In genomic region chr20:57195023-57195758, GRCh38 we compare ENCODE assay signal across 18 cellular contexts.
A peak's percentile ranks its signal among the peaks of the same experiment; 100 is the strongest.
DNase-seq lines count a peak whose midpoint lies in the region; ATAC-seq, FAIRE-seq and TF ChIP-seq lines count a peak whose summit lies in the region.
"Had no signal": no experiment of that assay in that cellular context is flagged by ENCODE, and none has a peak within 500 bp of the region (broad histone marks: within the 10 kb centered on the region; RNA-seq: fewer than 3 reads in every experiment).

No MANE protein-coding gene starts in this region.

- H2BK20ac ChIP-seq in IMR-90 (ENCODE audit: low read depth, low read length): no peak overlapping the region

- H3K4me3 ChIP-seq in Caco-2 (ENCODE audit: low read depth, low read length) (no peak overlapping the region), IMR-90 (ENCODE audit: insufficient read depth, low read depth, low read length) (no peak overlapping the region), bronchial epithelial cell (ENCODE audit: low read depth, low read length) (no peak overlapping the region), neuronal stem cell (ENCODE audit: low read length in 2 of 2) (no peak overlapping the region)
- H3K4me3 ChIP-seq: GM12878, HAP-1, K562, left ventricle myocardium inferior, upper lobe of left lung had no signal

- FAIRE-seq in bronchial epithelial cell (lab: Jason Lieb, UNC): no peak
- FAIRE-seq: GM12878, K562 had no signal

- H3K4me2 ChIP-seq in IMR-90 (ENCODE audit: low read depth, low read length) (no peak overlapping the region), neuronal stem cell (ENCODE audit: insufficient read depth, low read length, poor library complexity, severe bottlenecking) (no peak overlapping the region)
- H3K4me2 ChIP-seq: SK-N-SH had no signal

- H2BK5ac ChIP-seq in IMR-90 (ENCODE audit: low read depth, low read length, poor library complexity, severe bottlenecking): no peak overlapping the region
- no peak overlapping the region for H2BK5ac ChIP-seq in neuronal stem cell (ENCODE audit: low read length)

- no peak overlapping the region for H4K5ac ChIP-seq in IMR-90 (ENCODE audit: low read depth, low read length)

- DNase-seq in Caco-2 (no peak), IMR-90 (peak; percentile 48), bronchial epithelial cell (ENCODE audit: low read depth) (peak; percentile 11), neuronal stem cell (ENCODE audit: low spot score) (no peak), putamen (ENCODE audit: low spot score) (no peak), NCI-H2227 (lab: John Stamatoyannopoulos, UW; ENCODE audit: unreplicated experiment) (no peak)
- DNase-seq: activated CD4-positive, alpha-beta memory T cell treated with anti-CD3 and anti-CD28 coated beads, Interleukin-2, amount 10 ng/mL, durations not matched to agents 7 days and 5 days; DND-41; left ventricle myocardium inferior; SK-N-SH; stimulated activated CD4-positive, alpha-beta T cell treated with anti-CD3 and anti-CD28 coated beads, Interleukin-4, amount 100 ng/mL, for 1 hour had no signal

- no peak for ATAC-seq in IMR-90 (ENCODE audit: low read depth)
- no peak for ATAC-seq in HG02798 (IDR thresholded peaks at IDR 0.05; ENCODE audit: poor library complexity, unreplicated experiment)
- ATAC-seq: activated T-helper 17 cell treated with anti-CD3 and anti-CD28 coated beads, Interleukin-2, amount 50 U/mL, for 72 hours; GM12878; K562; naive thymus-derived CD8-positive, alpha-beta T cell had no signal

- H3K9me3 ChIP-seq in Caco-2 (no peaks in the 10 kb centered on the region), IMR-90 (ENCODE audit: control insufficient read depth, insufficient read depth, low read length) (peaks cover 11% of the 10 kb centered on the region; the same call in 1 of the 2 replicates), neuronal stem cell (replicated peaks in 1 of 2; ENCODE audit: control insufficient read depth in 2 of 2, insufficient read depth in 1 of 2, low read depth in 1 of 2, low read length in 2 of 2) (no peaks in the 10 kb centered on the region)
- H3K9me3 ChIP-seq: HAP-1, left ventricle myocardium inferior, SK-N-SH, upper lobe of left lung had no signal

- peaks cover 7% of the 10 kb centered on the region for H3K4me1 Mint-ChIP-seq in Caco-2 (ENCODE audit: low read depth, unreplicated experiment)
- H3K4me1 Mint-ChIP-seq: activated CD4-positive, alpha-beta memory T cell treated with anti-CD3 and anti-CD28 coated beads, Interleukin-2, amount 10 ng/mL, durations not matched to agents 7 days and 5 days; activated T-helper 17 cell treated with anti-CD3 and anti-CD28 coated beads, Interleukin-2, amount 50 U/mL, for 72 hours; naive thymus-derived CD8-positive, alpha-beta T cell had no signal

- no peak overlapping the region for H3K4me3 Mint-ChIP-seq in Caco-2 (ENCODE audit: unreplicated experiment)
- H3K4me3 Mint-ChIP-seq: activated CD4-positive, alpha-beta memory T cell treated with anti-CD3 and anti-CD28 coated beads, Interleukin-2, amount 10 ng/mL, durations not matched to agents 7 days and 5 days; activated T-helper 17 cell treated with anti-CD3 and anti-CD28 coated beads, Interleukin-2, amount 50 U/mL, for 72 hours; naive thymus-derived CD8-positive, alpha-beta T cell had no signal

- no peak for TF ChIP-seq RAD21 in IMR-90 (IDR thresholded peaks at IDR 0.05; ENCODE audit: low read length)

- H3K23ac ChIP-seq in IMR-90 (ENCODE audit: low read depth, low read length) (no peak overlapping the region), neuronal stem cell (ENCODE audit: low read depth, low read length, poor library complexity) (no peak overlapping the region)

- H2BK120ac ChIP-seq in IMR-90 (ENCODE audit: low read depth, low read length) (no peak overlapping the region), neuronal stem cell (ENCODE audit: low read depth, low read length) (no peak overlapping the region)

- H2AK5ac ChIP-seq in IMR-90 (ENCODE audit: low read depth, low read length) (no peak overlapping the region), neuronal stem cell (ENCODE audit: low read depth, low read length) (no peak overlapping the region)

- intact Hi-C loops in Caco-2 (cut with micrococcal nuclease; ENCODE audit: unreplicated experiment) (no loop called here), IMR-90 (cut with micrococcal nuclease) (no loop called here)

- H3K4ac ChIP-seq in IMR-90 (ENCODE audit: low read depth, low read length) (no peak overlapping the region), neuronal stem cell (ENCODE audit: low read length) (no peak overlapping the region)

- no peaks in the 10 kb centered on the region for H3K4me1 ChIP-seq in Caco-2
- no peaks in the 10 kb centered on the region for H3K4me1 ChIP-seq in IMR-90 (ENCODE audit: control insufficient read depth, insufficient read depth, low read length)
- peaks cover 6 to 20% of the 10 kb centered on the region in 2 donors for H3K4me1 ChIP-seq in neuronal stem cell (ENCODE audit: control insufficient read depth in 2 of 2, insufficient read depth in 1 of 2, low read depth in 1 of 2, low read length in 2 of 2)
- H3K4me1 ChIP-seq: HAP-1, upper lobe of left lung had no signal

- H3K27me3 Mint-ChIP-seq in Caco-2 (ENCODE audit: insufficient read depth, unreplicated experiment): no peaks in the 10 kb centered on the region
- H3K27me3 Mint-ChIP-seq: activated CD4-positive, alpha-beta memory T cell treated with anti-CD3 and anti-CD28 coated beads, Interleukin-2, amount 10 ng/mL, durations not matched to agents 7 days and 5 days had no signal

- POLR2A ChIA-PET in Caco-2 (lab: Charles Lee): no interaction called here
- POLR2A ChIA-PET in IMR-90 (lab: Charles Lee; ENCODE audit: unreplicated experiment): no interaction called here

- no peak for TF ChIP-seq POLR2A in IMR-90 (IDR thresholded peaks at IDR 0.05; ENCODE audit: low read depth, low read length)

- H3K56ac ChIP-seq in IMR-90 (ENCODE audit: extremely low read depth, insufficient read depth, low read length): no peak overlapping the region

- H3K27me3 ChIP-seq in Caco-2 (replicated peaks; ENCODE audit: control insufficient read depth, insufficient read depth, low read length): no peaks in the 10 kb centered on the region
- H3K27me3 ChIP-seq in IMR-90 (ENCODE audit: control insufficient read depth, insufficient read depth, low read length): no peaks in the 10 kb centered on the region
- H3K27me3 ChIP-seq in bronchial epithelial cell (ENCODE audit: control insufficient read depth, insufficient read depth, low read length): no peaks in the 10 kb centered on the region
- H3K27me3 ChIP-seq in neuronal stem cell (ENCODE audit: control insufficient read depth in 3 of 3, insufficient read depth in 3 of 3, low read depth in 1 of 3, low read length in 3 of 3): no peaks in the 10 kb centered on the region
- H3K27me3 ChIP-seq: upper lobe of left lung had no signal

- no peaks in the 10 kb centered on the region for H3K9me3 Mint-ChIP-seq in Caco-2 (ENCODE audit: unreplicated experiment)
- H3K9me3 Mint-ChIP-seq: activated CD4-positive, alpha-beta memory T cell treated with anti-CD3 and anti-CD28 coated beads, Interleukin-2, amount 10 ng/mL, durations not matched to agents 7 days and 5 days; activated T-helper 17 cell treated with anti-CD3 and anti-CD28 coated beads, Interleukin-2, amount 50 U/mL, for 72 hours; naive thymus-derived CD8-positive, alpha-beta T cell had no signal

- no peak overlapping the region for H3K14ac ChIP-seq in IMR-90 (replicated peaks; ENCODE audit: low read depth, low read length)
- no peak overlapping the region for H3K14ac ChIP-seq in neuronal stem cell (ENCODE audit: low read length)

- H3K9ac ChIP-seq in IMR-90 (ENCODE audit: low read depth, low read length) (no peak overlapping the region), neuronal stem cell (ENCODE audit: low read depth, low read length, poor library complexity) (no peak overlapping the region)
- H3K9ac ChIP-seq: SK-N-SH had no signal

- H3K18ac ChIP-seq in IMR-90 (ENCODE audit: low read depth, low read length) (no peak overlapping the region), neuronal stem cell (ENCODE audit: low read length) (peak overlapping the region; percentile 45)

- H2BK15ac ChIP-seq in IMR-90 (ENCODE audit: low read depth, low read length) (no peak overlapping the region), neuronal stem cell (ENCODE audit: low read length) (no peak overlapping the region)

- dilution Hi-C loops in IMR-90 (cut with HindIII; ENCODE audit: low sequenced_read_pairs, unreplicated experiment): no loop called here

- in situ Hi-C loops in IMR-90 (cut with MboI; ENCODE audit: low sequenced_read_pairs): no loop called here

- H4K8ac ChIP-seq in IMR-90 (ENCODE audit: low read depth in 2 of 2, low read length in 2 of 2) (no peak overlapping the region), neuronal stem cell (ENCODE audit: low read depth, low read length) (no peak overlapping the region)

- BruUV-seq in Caco-2 (replicated peaks; lab: Mats Ljungman, UMichigan): no TSS peak
- no TSS peak for BruUV-seq in IMR-90 (replicated peaks; lab: Mats Ljungman, UMichigan)

- H3K27ac ChIP-seq in IMR-90 (ENCODE audit: insufficient read depth, low read length): no peak overlapping the region
- H3K27ac ChIP-seq in neuronal stem cell (replicated peaks; ENCODE audit: low read length): no peak overlapping the region
- H3K27ac ChIP-seq: left ventricle myocardium inferior, upper lobe of left lung had no signal

- CTCF ChIA-PET in Caco-2 (lab: Charles Lee) (no interaction called here), IMR-90 (lab: Yijun Ruan, JAX) (no interaction called here)

- H3K9me1 ChIP-seq in IMR-90 (ENCODE audit: insufficient read depth, low read length): no peaks in the 10 kb centered on the region

- 71% methylated on average over 16 of the region's 24 CpGs; no CpG with 5 or more reads in 1 of the 2 experiments for WGBS in IMR-90 (ENCODE audit: extremely low coverage in 2 of 2, insufficient read length in 1 of 2), 2 experiments
- no CpG with 5 or more reads among the region's 24 CpGs for WGBS in neuronal stem cell (ENCODE audit: extremely low coverage in 2 of 2, insufficient read length in 2 of 2, insufficient replicate concordance in 1 of 2), 2 donors

- H3K79me1 ChIP-seq in IMR-90 (ENCODE audit: low read depth in 1 of 2, low read length in 2 of 2): no peaks in the 10 kb centered on the region
- H3K79me1 ChIP-seq in neuronal stem cell (ENCODE audit: low read depth, low read length): no peaks in the 10 kb centered on the region

- TF ChIP-seq CTCF in Caco-2 (IDR thresholded peaks at IDR 0.05; ENCODE audit: insufficient read depth in 1 of 2, low read depth in 1 of 2, low read length in 1 of 2, severe bottlenecking in 1 of 2, unreplicated experiment in 1 of 2) (no peak), IMR-90 (conservative IDR thresholded peaks at IDR 0.05; ENCODE audit: low read depth, low read length) (no peak), bronchial epithelial cell (IDR thresholded peaks at IDR 0.05; ENCODE audit: insufficient read depth, low read length, severe bottlenecking) (no peak)

- H2BK12ac ChIP-seq in neuronal stem cell (ENCODE audit: low read length): no peak overlapping the region

- no peaks in the 10 kb centered on the region for H4K20me1 ChIP-seq in IMR-90 (ENCODE audit: insufficient read depth, low read length)

- peaks cover 92% of the 10 kb centered on the region for H3K36me3 Mint-ChIP-seq in Caco-2 (ENCODE audit: insufficient read depth, unreplicated experiment)
- H3K36me3 Mint-ChIP-seq: naive thymus-derived CD8-positive, alpha-beta T cell had no signal

- H2AFZ ChIP-seq in IMR-90 (replicated peaks; ENCODE audit: low read length, poor library complexity) (no peak overlapping the region), neuronal stem cell (ENCODE audit: low read length) (no peak overlapping the region)

- peak overlapping the region; percentile 24 for H3K27ac Mint-ChIP-seq in Caco-2 (ENCODE audit: unreplicated experiment)
- H3K27ac Mint-ChIP-seq: activated CD4-positive, alpha-beta memory T cell treated with anti-CD3 and anti-CD28 coated beads, Interleukin-2, amount 10 ng/mL, durations not matched to agents 7 days and 5 days; activated T-helper 17 cell treated with anti-CD3 and anti-CD28 coated beads, Interleukin-2, amount 50 U/mL, for 72 hours; naive thymus-derived CD8-positive, alpha-beta T cell had no signal

- no peak overlapping the region for H2AK9ac ChIP-seq in IMR-90 (replicated peaks; ENCODE audit: low read depth, low read length, poor library complexity)

- no peak overlapping the region for H4K91ac ChIP-seq in IMR-90 (ENCODE audit: insufficient read depth, low read depth, low read length)
- no peak overlapping the region for H4K91ac ChIP-seq in neuronal stem cell (ENCODE audit: low read depth, low read length, poor library complexity)

- H3K36me3 ChIP-seq in Caco-2 (ENCODE audit: control insufficient read depth, insufficient read depth, low read length): 0 out of 2 replicates have a peak, but pooled peaks cover 5% of the 10 kb centered on the region
- no peaks in the 10 kb centered on the region for H3K36me3 ChIP-seq in IMR-90 (ENCODE audit: control insufficient read depth, insufficient read depth, low read length)
- H3K36me3 ChIP-seq in bronchial epithelial cell (ENCODE audit: control insufficient read depth, insufficient read depth, low read length): no peaks in the 10 kb centered on the region
- peaks cover 2 to 78% of the 10 kb centered on the region in 2 donors for H3K36me3 ChIP-seq in neuronal stem cell (replicated peaks in 1 of 2; ENCODE audit: control insufficient read depth in 2 of 2, insufficient read depth in 2 of 2, low read length in 2 of 2)
- H3K36me3 ChIP-seq: HAP-1, left ventricle myocardium inferior, upper lobe of left lung had no signal

Comparison
In these comparisons a context has a peak if more than half of its experiments do, and no peak if none do; other contexts are left out.
1. DNase-seq: peak in IMR-90 (single experiment) and bronchial epithelial cell (single experiment); none in Caco-2 (0 of 2), neuronal stem cell (single experiment), putamen (single experiment) and NCI-H2227 (single experiment).